3 cellular contexts compared by ENCODE assay signal in genomic region chr7:75480313-75480712, GRCh38. TPM values are rescaled to one million over a fixed set of nuclear protein-coding genes. Genes with fewer than 3 reads are reported as not detected.
"Had no signal": no experiment of that assay in that cellular context is flagged by ENCODE, and none has a peak within 500 bp of the region (broad histone marks: within the 10 kb centered on the region; RNA-seq: fewer than 3 reads in every experiment).

No MANE protein-coding gene starts in this region.

RNA-seq across cellular contexts. Expression of gene SPDYE5, which starts 11.8 kb away (rescaled TPM):
- total RNA-seq: HT-29, HT1080, IMR-90 had no signal
- polyA plus RNA-seq: IMR-90 had no signal
